Comparison of ENCODE assay signal across 12 cellular contexts in the genomic region with DNA sequence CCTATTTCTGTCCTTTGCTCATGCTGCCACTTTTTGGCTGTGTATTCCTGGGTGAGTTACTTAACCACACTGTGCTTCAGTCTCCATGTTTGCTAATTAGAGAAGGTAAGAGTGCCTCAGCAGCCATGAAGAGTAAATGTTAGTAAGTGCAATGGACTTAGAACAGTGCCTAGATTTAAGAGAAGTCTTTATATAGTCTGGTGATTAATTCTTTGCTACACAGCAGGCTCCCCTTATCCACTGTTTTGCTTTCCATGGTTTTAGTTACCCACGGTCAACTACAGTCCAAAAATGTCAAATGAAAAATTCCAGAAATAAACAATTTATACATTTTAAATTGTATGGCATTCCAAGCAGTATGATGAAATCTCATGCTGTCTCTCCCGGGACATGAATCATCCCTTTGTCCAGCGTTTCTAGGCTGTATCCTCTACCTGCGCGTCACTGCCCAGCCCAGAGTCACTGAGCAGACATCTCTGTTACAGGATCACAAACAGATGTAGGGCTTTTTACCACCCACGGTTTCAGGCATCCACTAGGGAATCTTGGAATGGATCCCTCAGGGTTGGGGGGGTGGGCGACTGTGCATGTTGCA.
DNase-seq lines count a peak whose midpoint lies in the region; ATAC-seq and TF ChIP-seq lines count a peak whose summit lies in the region.
"Had no signal": no experiment of that assay in that cellular context is flagged by ENCODE, and none has a peak within 500 bp of the region (broad histone marks: within the 10 kb centered on the region; RNA-seq: fewer than 3 reads in every experiment).

No MANE protein-coding gene starts in this region.

- no peak for TF ChIP-seq CTCF in AG09309 (IDR thresholded peaks at IDR 0.05; ENCODE audit: control insufficient read depth, insufficient read depth, low read depth, low read length, missing control alignments)

- POLR2A ChIA-PET in activated CD4-positive, alpha-beta memory T cell treated with anti-CD3 and anti-CD28 coated beads, Interleukin-2, amount 10 ng/mL, durations not matched to agents 7 days and 5 days (lab: Charles Lee): no interaction called here

- H3K4me3 ChIP-seq in AG09309 (ENCODE audit: control insufficient read depth, low read depth, low read length): no peak overlapping the region

- H3K4me1 Mint-ChIP-seq in activated CD4-positive, alpha-beta memory T cell treated with anti-CD3 and anti-CD28 coated beads, Interleukin-2, amount 10 ng/mL, durations not matched to agents 7 days and 5 days: no peaks in the 10 kb centered on the region
- H3K4me1 Mint-ChIP-seq: CD8-positive, alpha-beta memory T cell had no signal

- H3K27me3 Mint-ChIP-seq in activated CD4-positive, alpha-beta memory T cell treated with anti-CD3 and anti-CD28 coated beads, Interleukin-2, amount 10 ng/mL, durations not matched to agents 7 days and 5 days: no peaks in the 10 kb centered on the region

- H3K36me3 Mint-ChIP-seq in activated CD4-positive, alpha-beta memory T cell treated with anti-CD3 and anti-CD28 coated beads, Interleukin-2, amount 10 ng/mL, durations not matched to agents 7 days and 5 days (ENCODE audit: low read depth): no peaks in the 10 kb centered on the region
- H3K36me3 Mint-ChIP-seq: CD8-positive, alpha-beta memory T cell had no signal

- no peak overlapping the region for H3K4me3 Mint-ChIP-seq in activated CD4-positive, alpha-beta memory T cell treated with anti-CD3 and anti-CD28 coated beads, Interleukin-2, amount 10 ng/mL, durations not matched to agents 7 days and 5 days
- H3K4me3 Mint-ChIP-seq: CD8-positive, alpha-beta memory T cell had no signal

- no peak overlapping the region for H3K27ac Mint-ChIP-seq in activated CD4-positive, alpha-beta memory T cell treated with anti-CD3 and anti-CD28 coated beads, Interleukin-2, amount 10 ng/mL, durations not matched to agents 7 days and 5 days
- H3K27ac Mint-ChIP-seq: CD8-positive, alpha-beta memory T cell had no signal

- CTCF ChIA-PET in activated CD4-positive, alpha-beta memory T cell treated with anti-CD3 and anti-CD28 coated beads, Interleukin-2, amount 10 ng/mL, durations not matched to agents 7 days and 5 days (lab: Charles Lee): no interaction called here

- ATAC-seq in GM19328 (IDR thresholded peaks at IDR 0.05; ENCODE audit: unreplicated experiment): no peak
- no peak for ATAC-seq in GM21786 (IDR thresholded peaks at IDR 0.05; ENCODE audit: unreplicated experiment)
- ATAC-seq: left ventricle myocardium superior had no signal

- H3K9me3 Mint-ChIP-seq in activated CD4-positive, alpha-beta memory T cell treated with anti-CD3 and anti-CD28 coated beads, Interleukin-2, amount 10 ng/mL, durations not matched to agents 7 days and 5 days: no peaks in the 10 kb centered on the region
- H3K9me3 Mint-ChIP-seq: CD8-positive, alpha-beta memory T cell had no signal

- peak; percentile 98 for DNase-seq in AG09309 (ENCODE audit: low read depth)
- DNase-seq in NCI-H460 (ENCODE audit: extremely low read depth, low read depth): peak; percentile 59
- DNase-seq in dermis microvascular lymphatic vessel endothelial cell (ENCODE audit: low read depth in 2 of 2): peak; percentile 50 to 84
- DNase-seq in mesenteric fat pad (ENCODE audit: low spot score): peak; percentile 47
- DNase-seq in activated CD4-positive, alpha-beta memory T cell treated with anti-CD3 and anti-CD28 coated beads, Interleukin-2, amount 10 ng/mL, durations not matched to agents 7 days and 5 days: no peak
- DNase-seq in SIG-M5 treated with dmso at 0.1 percent for 504 hours (lab: John Stamatoyannopoulos, UW; ENCODE audit: unreplicated experiment): no peak
- DNase-seq: CD8-positive, alpha-beta memory T cell; left ventricle myocardium superior; SHP77 treated with DMSO at 0.1 percent for 48 hours; stimulated activated CD4-positive, alpha-beta T cell treated with anti-CD3 and anti-CD28 coated beads, Interleukin-2, amount 100 ng/mL, for 48 hours had no signal

Comparison
In these comparisons a context has a peak if more than half of its experiments do, and no peak if none do; other contexts are left out.
1. DNase-seq: peak in AG09309 (single experiment), NCI-H460 (single experiment), dermis microvascular lymphatic vessel endothelial cell (2 of 2) and mesenteric fat pad (single experiment); none in activated CD4-positive, alpha-beta memory T cell treated with anti-CD3 and anti-CD28 coated beads, Interleukin-2, amount 10 ng/mL, durations not matched to agents 7 days and 5 days (single experiment) and SIG-M5 treated with dmso at 0.1 percent for 504 hours (single experiment).